8 cellular contexts compared by ENCODE assay signal in genomic region chr10:14751576-14752330, GRCh38. TPM values are rescaled to one million over a fixed set of nuclear protein-coding genes. Genes with fewer than 3 reads are reported as not detected.
DNase-seq lines count a peak whose midpoint lies in the region; ATAC-seq, FAIRE-seq and TF ChIP-seq lines count a peak whose summit lies in the region.

No MANE protein-coding gene starts in this region.

- TF ChIP-seq CTCF in adrenal gland (IDR thresholded peaks at IDR 0.05) (no peak), tibial artery (IDR thresholded peaks at IDR 0.05) (no peak)

- H3K4me3 ChIP-seq in adrenal gland (no peak overlapping the region), tibial artery (no peak overlapping the region), small intestine (ENCODE audit: low read depth in 1 of 2, low read length in 2 of 2) (no peak overlapping the region)

- no peak for TF ChIP-seq POLR2A in adrenal gland (IDR thresholded peaks at IDR 0.05)

- peaks cover 0 to 21% of the 10 kb centered on the region in 2 donors for H3K4me1 ChIP-seq in adrenal gland (replicated peaks in 1 of 2)
- peaks cover 8 to 37% (median 36%) of the 10 kb centered on the region in 4 donors for H3K4me1 ChIP-seq in tibial artery
- H3K4me1 ChIP-seq in small intestine (ENCODE audit: control insufficient read depth in 2 of 2, insufficient read depth in 1 of 2, low read depth in 1 of 2, low read length in 1 of 2) = peaks cover 3 to 7% of the 10 kb centered on the region in 2 donors

- H3K36me3 ChIP-seq in adrenal gland (replicated peaks in 1 of 2) = no peaks in the 10 kb centered on the region
- H3K36me3 ChIP-seq in tibial artery = no peaks in the 10 kb centered on the region
- H3K36me3 ChIP-seq in small intestine (ENCODE audit: control insufficient read depth in 2 of 2, insufficient read depth in 2 of 2, low read length in 2 of 2) = no peaks in the 10 kb centered on the region

- H3K27me3 ChIP-seq in adrenal gland (no peaks in the 10 kb centered on the region), tibial artery (no peaks in the 10 kb centered on the region), small intestine (ENCODE audit: control insufficient read depth in 2 of 2, insufficient read depth in 2 of 2, low read length in 2 of 2) (no peaks in the 10 kb centered on the region)

- intact Hi-C loops in adrenal gland (cut with DNase I) = no loop called here
- intact Hi-C loops in tibial artery (cut with DNase I; ENCODE audit: low total_unique reads) = no loop called here

- ATAC-seq in HG02678 (IDR thresholded peaks at IDR 0.05; ENCODE audit: unreplicated experiment) (peak; percentile 66), left lobe of liver (peak; percentile 37)

- no peaks in the 10 kb centered on the region for H3K9me3 ChIP-seq in adrenal gland (replicated peaks in 1 of 3)
- no peaks in the 10 kb centered on the region for H3K9me3 ChIP-seq in tibial artery
- H3K9me3 ChIP-seq in small intestine (ENCODE audit: control insufficient read depth, low read depth) = no peaks in the 10 kb centered on the region

- no peak for FAIRE-seq in small intestine (lab: Jason Lieb, UNC)

- DNase-seq in adrenal gland = peak in 6 of 7 donors; percentile 35 to 59 (median 44)
- no peak for DNase-seq in left lobe of liver (ENCODE audit: low spot score)
- peak in 1 of 2 donors; percentile 81 for DNase-seq in tibial artery
- DNase-seq in small intestine = no peak
- DNase-seq in activated T-cell treated with anti-CD3 and anti-CD28 coated beads for 4 hours = no peak
- no peak for DNase-seq in activated effector memory CD4-positive, alpha-beta T cell treated with anti-CD3 and anti-CD28 coated beads, Interleukin-2, amount 50 U/mL, for 16 hours
- DNase-seq in dedifferentiated amniotic fluid mesenchymal stem cell (ENCODE audit: extremely low spot score) = no peak

- H3K27ac ChIP-seq in adrenal gland (peak overlapping the region in 2 of 5 donors; percentile 64 to 68), tibial artery (peak overlapping the region; percentile 20 to 77), small intestine (ENCODE audit: low read depth in 1 of 2, low read length in 1 of 2) (peak overlapping the region in 1 of 2 donors; percentile 87)

- 66 to 77% (median 69%) methylated on average over 9 of the region's 9 CpGs for WGBS in adrenal gland, 4 donors
- 56 to 88% (median 75%) methylated on average over 9 of the region's 9 CpGs for WGBS in small intestine, 3 donors

RNA-seq across cellular contexts. Expression of gene FAM107B, which starts 22.9 kb away (rescaled TPM):
- total RNA-seq in adrenal gland = 10 to 100 TPM; 34.7 to 81.7 (median 55.2) TPM
- 10 to 100 TPM; 16.0 to 78.9 (median 21.8) TPM for polyA plus RNA-seq in adrenal gland
- 67.2 TPM for total RNA-seq in left lobe of liver
- 10 to 100 TPM; 33.3 to 38.7 (median 38.6) TPM for polyA plus RNA-seq in small intestine

Comparison
In these comparisons a context has a peak if more than half of its experiments do, and no peak if none do; other contexts are left out.
1. DNase-seq: peak in adrenal gland (6 of 7); none in left lobe of liver (single experiment), small intestine (single experiment), activated T-cell treated with anti-CD3 and anti-CD28 coated beads for 4 hours (single experiment), activated effector memory CD4-positive, alpha-beta T cell treated with anti-CD3 and anti-CD28 coated beads, Interleukin-2, amount 50 U/mL, for 16 hours (single experiment) and dedifferentiated amniotic fluid mesenchymal stem cell (single experiment).